ENCODE assay signal across 8 cellular contexts in the genomic region with DNA sequence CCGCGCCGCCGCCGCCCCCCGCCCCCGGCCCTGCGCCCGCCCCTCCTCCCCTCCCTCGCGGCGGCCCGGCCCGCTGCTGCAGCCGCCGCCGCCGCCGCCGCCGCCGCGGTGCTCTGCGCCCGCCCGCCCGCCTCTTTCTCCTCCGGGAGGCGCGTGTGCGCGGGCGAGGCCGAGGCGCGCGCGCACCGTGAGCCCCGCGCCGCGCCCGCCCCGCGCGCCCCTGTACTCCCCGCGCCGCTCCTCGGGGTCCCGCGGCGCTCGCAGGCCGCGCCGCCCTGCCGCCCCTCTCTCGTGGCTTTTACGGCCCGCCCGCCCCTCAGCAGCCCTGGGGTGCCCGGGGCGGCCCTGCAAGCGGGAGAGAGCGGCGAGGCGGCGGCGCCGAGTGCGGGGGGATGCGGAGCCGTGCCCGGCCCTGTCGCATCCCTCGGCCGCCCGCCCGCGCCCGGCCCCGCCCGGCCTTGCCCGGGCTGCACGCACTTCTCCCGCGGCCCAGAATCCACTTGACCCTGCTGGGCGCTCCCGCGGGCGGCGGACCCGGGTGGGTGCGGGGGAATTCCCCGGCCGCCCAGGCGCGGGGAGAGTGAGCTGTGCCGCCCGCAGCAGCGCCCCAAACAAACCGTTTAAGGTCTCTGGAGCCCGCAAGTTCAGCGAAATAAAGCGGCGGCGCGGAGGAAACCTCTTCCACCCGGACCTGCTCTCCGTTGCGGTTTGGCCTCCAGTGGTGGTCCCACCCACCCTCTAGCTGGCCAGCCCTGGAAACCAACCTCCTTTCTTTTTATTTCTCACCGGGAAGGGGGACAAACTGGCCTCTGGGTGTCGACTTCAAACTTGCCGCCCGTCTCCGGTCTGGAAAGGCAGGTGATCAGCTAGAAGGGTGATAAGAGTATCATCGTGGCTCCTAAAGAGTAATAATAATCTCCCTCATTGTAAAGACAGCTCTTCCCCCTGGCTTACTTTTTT. TPM values are rescaled to one million over a fixed set of nuclear protein-coding genes. Genes with fewer than 3 reads are reported as not detected.
DNase-seq lines count a peak whose midpoint lies in the region; ATAC-seq and TF ChIP-seq lines count a peak whose summit lies in the region.

No MANE protein-coding gene starts in this region.

- H3K27ac Mint-ChIP-seq in T-helper 17 cell (peak overlapping the region; percentile 80), endodermal cell (no peak overlapping the region)

- H3K27me3 ChIP-seq in endodermal cell (ENCODE audit: control insufficient read depth, insufficient read depth, low read length, poor library complexity, severe bottlenecking), result peaks cover 63% of the 10 kb centered on the region
- H3K27me3 ChIP-seq in muscle layer of colon (ENCODE audit: control insufficient read depth in 1 of 2, insufficient read depth in 2 of 2, low read length in 2 of 2), result no peaks in the 10 kb centered on the region
- no peaks in the 10 kb centered on the region for H3K27me3 ChIP-seq in uterus

- no peaks in the 10 kb centered on the region for H3K9me3 ChIP-seq in T-helper 17 cell (ENCODE audit: control insufficient read depth, low read length, poor library complexity, severe bottlenecking)
- H3K9me3 ChIP-seq in endodermal cell (ENCODE audit: control insufficient read depth, low read length), result no peaks in the 10 kb centered on the region
- no peaks in the 10 kb centered on the region for H3K9me3 ChIP-seq in muscle layer of colon (ENCODE audit: low read length)
- no peaks in the 10 kb centered on the region for H3K9me3 ChIP-seq in uterus

- peak; percentile 74 for ATAC-seq in T-helper 17 cell
- ATAC-seq in GM21423 (IDR thresholded peaks at IDR 0.05; ENCODE audit: unreplicated experiment), result no peak
- no peak for ATAC-seq in HG03442 (IDR thresholded peaks at IDR 0.05; ENCODE audit: unreplicated experiment)

- TF ChIP-seq CTCF in endodermal cell (conservative IDR thresholded peaks at IDR 0.05) (no peak), uterus (IDR thresholded peaks at IDR 0.05) (no peak)

- intact Hi-C loops in uterus (cut with DNase I; ENCODE audit: low total_unique reads), result no loop called here

- no peak overlapping the region for H3K9ac ChIP-seq in endodermal cell (ENCODE audit: extremely low read depth, low read length, poor library complexity, severe bottlenecking)
- peak overlapping the region; percentile 57 for H3K9ac ChIP-seq in muscle layer of colon (ENCODE audit: low read length)

- H3K4me1 ChIP-seq in endodermal cell (ENCODE audit: control insufficient read depth, insufficient read depth, low read length), result peaks cover 9% of the 10 kb centered on the region
- peaks cover 27% of the 10 kb centered on the region for H3K4me1 ChIP-seq in muscle layer of colon (ENCODE audit: insufficient read depth, low read length)
- peaks cover 0 to 4% of the 10 kb centered on the region in 2 donors for H3K4me1 ChIP-seq in uterus

- WGBS in endodermal cell (ENCODE audit: insufficient coverage in 1 of 2, insufficient read length in 1 of 2), 2 experiments, result 0 to 1% methylated on average over 4 to 103 of the region's 119 CpGs

- H3K27ac ChIP-seq in endodermal cell (ENCODE audit: low read depth, low read length) (peak overlapping the region; percentile 81), muscle layer of colon (ENCODE audit: low read depth, low read length) (peak overlapping the region; percentile 83), uterus (peak overlapping the region; percentile 83 to 89)

- H3K4me3 Mint-ChIP-seq in T-helper 17 cell (peak overlapping the region; percentile 88), endodermal cell (peak overlapping the region; percentile 52)

- H3K4me3 ChIP-seq in endodermal cell (ENCODE audit: low read length), result peak overlapping the region; percentile 77
- peak overlapping the region; percentile 66 to 70 for H3K4me3 ChIP-seq in muscle layer of colon (ENCODE audit: low read depth in 1 of 2, low read length in 2 of 2)
- H3K4me3 ChIP-seq in uterus, result peak overlapping the region; percentile 37 to 68

- H3K27me3 Mint-ChIP-seq in T-helper 17 cell, result peaks cover 36% of the 10 kb centered on the region
- peaks cover 71% of the 10 kb centered on the region for H3K27me3 Mint-ChIP-seq in endodermal cell (ENCODE audit: insufficient read depth)

- TF ChIP-seq POLR2A in uterus (IDR thresholded peaks at IDR 0.05), result peak in 1 of 2 donors; percentile 15

- no peaks in the 10 kb centered on the region for H3K9me3 Mint-ChIP-seq in endodermal cell

- DNase-seq in activated effector memory CD4-positive, alpha-beta T cell treated with anti-CD3 and anti-CD28 coated beads, Interleukin-2, amount 50 U/mL, for 16 hours, result peak; percentile 65
- no peak for DNase-seq in activated effector memory CD4-positive, alpha-beta T cell treated with Interleukin-2 at 50 U/mL for 16 hours
- DNase-seq in T-helper 17 cell, result peak; percentile 5 to 25 (median 10)
- DNase-seq in endodermal cell, result peak; percentile 71
- DNase-seq in uterus, result peak in 1 of 2 donors; percentile 31

- H3K4me1 Mint-ChIP-seq in T-helper 17 cell (peaks cover 3% of the 10 kb centered on the region), endodermal cell (peaks cover 20% of the 10 kb centered on the region)

- H3K36me3 Mint-ChIP-seq in T-helper 17 cell (ENCODE audit: low read depth) (no peaks in the 10 kb centered on the region), endodermal cell (ENCODE audit: low read depth) (no peaks in the 10 kb centered on the region)

- no peaks in the 10 kb centered on the region for H3K36me3 ChIP-seq in endodermal cell (ENCODE audit: control insufficient read depth, insufficient read depth, low read length)
- no peaks in the 10 kb centered on the region for H3K36me3 ChIP-seq in muscle layer of colon (ENCODE audit: insufficient read depth, low read length)
- H3K36me3 ChIP-seq in uterus, result no peaks in the 10 kb centered on the region

RNA-seq across cellular contexts. Expression of a gene that starts 37.4 kb away (rescaled TPM):
- total RNA-seq in T-helper 17 cell (10 to 100 TPM in 1 of 2 donors, 1 to 10 TPM in 1; 6.5 to 14.4 TPM), endodermal cell (under 1 TPM; 0.62 to 0.73 TPM), uterus (10 to 100 TPM in 2 of 4 donors, 1 to 10 TPM in 2; 8.5 to 77.2 (median 27.1) TPM)
- polyA plus RNA-seq in endodermal cell (2013, experiment 1 of 2), result 26.6 TPM
- polyA plus RNA-seq in endodermal cell (2013, experiment 2 of 2), result 29.6 TPM

Comparison
In these comparisons a context has a peak if more than half of its experiments do, and no peak if none do; other contexts are left out.
1. RNA of a gene that starts 37.4 kb away (total RNA-seq): 8.5 to 77.2 TPM in uterus and 6.5 to 14.4 TPM in T-helper 17 cell; 0.62 to 0.73 TPM in endodermal cell; every median in the first group is over 4 times any median in the second.
2. Peak in every context shown above with its lines, with median percentiles within 50 percentile points of each other: H3K27ac ChIP-seq and H3K4me3 ChIP-seq.